ENCODE assay signal across 19 cellular contexts in genomic region chr11:126603486-126603885, GRCh38.
DNase-seq lines count a peak whose midpoint lies in the region; ATAC-seq and TF ChIP-seq lines count a peak whose summit lies in the region.
"Had no signal": no experiment of that assay in that cellular context is flagged by ENCODE, and none has a peak within 500 bp of the region (broad histone marks: within the 10 kb centered on the region; RNA-seq: fewer than 3 reads in every experiment).

No MANE protein-coding gene starts in this region.

- no peak overlapping the region for H4K91ac ChIP-seq in neuronal stem cell (ENCODE audit: low read depth, low read length, poor library complexity)

- peak overlapping the region; percentile 30 for H3K23ac ChIP-seq in neuronal stem cell (ENCODE audit: low read depth, low read length, poor library complexity)

- no peak for TF ChIP-seq CTCF in CD8-positive, alpha-beta T cell (IDR thresholded peaks at IDR 0.05)
- no peak for TF ChIP-seq CTCF in upper lobe of right lung (IDR thresholded peaks at IDR 0.05)

- H3K4me3 Mint-ChIP-seq in CD8-positive, alpha-beta T cell, result no peak overlapping the region
- H3K4me3 Mint-ChIP-seq: CD4-positive, alpha-beta memory T cell; H9; T-helper 2 cell treated with Interferon-gamma antibody and Interleukin-4, amounts not matched to agents 5 μg/mL and 100 μg/mL, for 36 hours had no signal

- H3K9me3 ChIP-seq in neuronal stem cell (replicated peaks in 1 of 2; ENCODE audit: control insufficient read depth in 2 of 2, insufficient read depth in 1 of 2, low read depth in 1 of 2, low read length in 2 of 2) (peaks cover 0 to under 1% of the 10 kb centered on the region in 2 donors), upper lobe of right lung (no peaks in the 10 kb centered on the region)
- no peaks in the 10 kb centered on the region for H3K9me3 ChIP-seq in CD8-positive, alpha-beta T cell (ENCODE audit: low read length)
- H3K9me3 ChIP-seq: Peyer's patch had no signal

- H3K9ac ChIP-seq in neuronal stem cell (ENCODE audit: low read depth, low read length, poor library complexity), result no peak overlapping the region

- no peak overlapping the region for H3K27ac ChIP-seq in neuronal stem cell (replicated peaks; ENCODE audit: low read length)
- no peak overlapping the region for H3K27ac ChIP-seq in CD8-positive, alpha-beta T cell (ENCODE audit: low read depth, low read length)
- no peak overlapping the region for H3K27ac ChIP-seq in upper lobe of right lung
- H3K27ac ChIP-seq: Peyer's patch had no signal

- H3K36me3 ChIP-seq in neuronal stem cell (replicated peaks in 1 of 2; ENCODE audit: control insufficient read depth in 2 of 2, insufficient read depth in 2 of 2, low read length in 2 of 2), result no peaks in the 10 kb centered on the region
- no peaks in the 10 kb centered on the region for H3K36me3 ChIP-seq in CD8-positive, alpha-beta T cell (ENCODE audit: insufficient read depth, low read length)
- H3K36me3 ChIP-seq in upper lobe of right lung, result no peaks in the 10 kb centered on the region
- H3K36me3 ChIP-seq: Peyer's patch had no signal

- no CpG with 5 or more reads among the region's 6 CpGs for WGBS in neuronal stem cell (ENCODE audit: extremely low coverage in 2 of 2, insufficient read length in 2 of 2, insufficient replicate concordance in 1 of 2), 2 donors

- H3K27me3 ChIP-seq in neuronal stem cell (ENCODE audit: control insufficient read depth in 3 of 3, insufficient read depth in 3 of 3, low read depth in 1 of 3, low read length in 3 of 3) (peaks cover 0 to 30% (median 5%) of the 10 kb centered on the region in 3 experiments), upper lobe of right lung (peaks cover 27% of the 10 kb centered on the region)
- H3K27me3 ChIP-seq in CD8-positive, alpha-beta T cell (ENCODE audit: insufficient read depth, low read length), result no peaks in the 10 kb centered on the region
- H3K27me3 ChIP-seq: Peyer's patch had no signal

- H3K36me3 Mint-ChIP-seq in CD8-positive, alpha-beta T cell, result no peaks in the 10 kb centered on the region
- H3K36me3 Mint-ChIP-seq: CD4-positive, alpha-beta memory T cell had no signal

- no peaks in the 10 kb centered on the region for H3K79me1 ChIP-seq in neuronal stem cell (ENCODE audit: low read depth, low read length)

- no peak overlapping the region for H2BK120ac ChIP-seq in neuronal stem cell (ENCODE audit: low read depth, low read length)

- peak overlapping the region; percentile 23 for H2BK15ac ChIP-seq in neuronal stem cell (ENCODE audit: low read length)

- no peak overlapping the region for H3K4me2 ChIP-seq in neuronal stem cell (ENCODE audit: insufficient read depth, low read length, poor library complexity, severe bottlenecking)

- H3K4me3 ChIP-seq in neuronal stem cell (ENCODE audit: low read length in 2 of 2) (no peak overlapping the region), upper lobe of right lung (no peak overlapping the region)
- H3K4me3 ChIP-seq in CD8-positive, alpha-beta T cell (ENCODE audit: low read depth, low read length), result no peak overlapping the region
- H3K4me3 ChIP-seq: Peyer's patch had no signal

- DNase-seq in NCI-H2171 treated with DMSO at 0.1 percent for 48 hours (lab: John Stamatoyannopoulos, UW) (peak; percentile 19), NCI-H2171 (lab: John Stamatoyannopoulos, UW) (no peak), COLO668 (lab: John Stamatoyannopoulos, UW; ENCODE audit: unreplicated experiment) (peak; percentile 28), NCI-H510A treated with DMSO at 0.1 percent for 48 hours (lab: John Stamatoyannopoulos, UW) (peak; percentile 57), neuronal stem cell (ENCODE audit: low spot score) (no peak), upper lobe of right lung (no peak)
- no peak for DNase-seq in CD8-positive, alpha-beta T cell
- DNase-seq: CD4-positive, alpha-beta memory T cell; H9; NCI-H1092 treated with DMSO at 0.1 percent for 48 hours; NCI-H1436; NCI-H2029 treated with DMSO at 0.1 percent for 48 hours; NCI-H446 treated with DMSO at 0.1 percent for 48 hours; OCI-M1; Peyer's patch; SHP77 treated with DMSO at 0.1 percent for 48 hours; T-helper 1 cell had no signal

- H2BK12ac ChIP-seq in neuronal stem cell (ENCODE audit: low read length), result peak overlapping the region; percentile 89

- intact Hi-C loops in CD8-positive, alpha-beta T cell (cut with DNase I, micrococcal nuclease), result no loop called here
- intact Hi-C loops in upper lobe of right lung (cut with DNase I), result no loop called here

- H4K8ac ChIP-seq in neuronal stem cell (ENCODE audit: low read depth, low read length), result no peak overlapping the region

- H3K18ac ChIP-seq in neuronal stem cell (ENCODE audit: low read length), result peak overlapping the region; percentile 84

- H3K27me3 Mint-ChIP-seq in CD8-positive, alpha-beta T cell (ENCODE audit: low read depth), result peaks cover 31% of the 10 kb centered on the region

- H3K4ac ChIP-seq in neuronal stem cell (ENCODE audit: low read length), result no peak overlapping the region

- H3K14ac ChIP-seq in neuronal stem cell (ENCODE audit: low read length), result no peak overlapping the region

- H2AFZ ChIP-seq in neuronal stem cell (ENCODE audit: low read length), result no peak overlapping the region

- POLR2A ChIA-PET in CD8-positive, alpha-beta T cell (lab: Charles Lee), result no interaction called here

- no peak overlapping the region for H3K27ac Mint-ChIP-seq in CD8-positive, alpha-beta T cell
- H3K27ac Mint-ChIP-seq: CD4-positive, alpha-beta memory T cell; H9; T-helper 2 cell treated with Interferon-gamma antibody and Interleukin-4, amounts not matched to agents 5 μg/mL and 100 μg/mL, for 36 hours had no signal

- peak overlapping the region; percentile 31 for H2BK5ac ChIP-seq in neuronal stem cell (ENCODE audit: low read length)

- H3K4me1 Mint-ChIP-seq in CD8-positive, alpha-beta T cell (ENCODE audit: low read depth), result no peaks in the 10 kb centered on the region

- no peak for ATAC-seq in CD8-positive, alpha-beta T cell
- ATAC-seq in upper lobe of right lung (no peak), GM19328 (IDR thresholded peaks at IDR 0.05; ENCODE audit: unreplicated experiment) (no peak)

- H3K4me1 ChIP-seq in neuronal stem cell (ENCODE audit: control insufficient read depth in 2 of 2, insufficient read depth in 1 of 2, low read depth in 1 of 2, low read length in 2 of 2) (peaks cover 11 to 43% of the 10 kb centered on the region in 2 donors), upper lobe of right lung (no peaks in the 10 kb centered on the region)
- no peaks in the 10 kb centered on the region for H3K4me1 ChIP-seq in CD8-positive, alpha-beta T cell (ENCODE audit: insufficient read depth, low read length)
- H3K4me1 ChIP-seq: Peyer's patch had no signal

- H2AK5ac ChIP-seq in neuronal stem cell (ENCODE audit: low read depth, low read length), result peak overlapping the region; percentile 89

- CTCF ChIA-PET in CD8-positive, alpha-beta T cell (lab: Charles Lee), result no interaction called here

- peaks cover 5% of the 10 kb centered on the region for H3K9me3 Mint-ChIP-seq in CD8-positive, alpha-beta T cell
- H3K9me3 Mint-ChIP-seq: T-helper 2 cell treated with Interferon-gamma antibody and Interleukin-4, amounts not matched to agents 5 μg/mL and 100 μg/mL, for 36 hours had no signal

Comparison
In these comparisons a context has a peak if more than half of its experiments do, and no peak if none do; other contexts are left out.
1. DNase-seq: peak in NCI-H2171 treated with DMSO at 0.1 percent for 48 hours (single experiment), COLO668 (single experiment) and NCI-H510A treated with DMSO at 0.1 percent for 48 hours (single experiment); none in NCI-H2171 (single experiment), neuronal stem cell (single experiment), CD8-positive, alpha-beta T cell (0 of 7) and upper lobe of right lung (single experiment).